ENCODE assay signal across 9 cellular contexts in genomic region chr18:49238433-49239042, GRCh38.
DNase-seq lines count a peak whose midpoint lies in the region; ATAC-seq and TF ChIP-seq lines count a peak whose summit lies in the region.
"Had no signal": no experiment of that assay in that cellular context is flagged by ENCODE, and none has a peak within 500 bp of the region (broad histone marks: within the 10 kb centered on the region; RNA-seq: fewer than 3 reads in every experiment).

No MANE protein-coding gene starts in this region.

- DNase-seq in Daoy (ENCODE audit: low read depth) (peak; percentile 19), KBM-7 (peak; percentile 57), amniotic stem cell (lab: John Stamatoyannopoulos, UW) (peak; percentile 8), right lobe of liver (no peak), NCI-H446 treated with DMSO at 0.1 percent for 48 hours (lab: John Stamatoyannopoulos, UW) (no peak), left ventricle myocardium superior (no peak)
- DNase-seq in activated T-cell treated with anti-CD3 and anti-CD28 coated beads, Interleukin-2, amount 50 U/mL, for 4 hours = no peak

- no peaks in the 10 kb centered on the region for H3K36me3 ChIP-seq in right lobe of liver

- H3K27me3 Mint-ChIP-seq in activated T-cell treated with anti-CD3 and anti-CD28 coated beads, Interleukin-2, amount 50 U/mL, for 4 hours (ENCODE audit: low read depth) = no peaks in the 10 kb centered on the region
- H3K27me3 Mint-ChIP-seq: memory B cell had no signal

- TF ChIP-seq POLR2A in right lobe of liver (IDR thresholded peaks at IDR 0.05) = no peak

- in situ Hi-C loops in KBM-7 (cut with MboI; ENCODE audit: low pct_unique_long_range_greater_than_20kb, low sequenced_read_pairs) = no loop called here

- no peaks in the 10 kb centered on the region for H3K9me3 Mint-ChIP-seq in activated T-cell treated with anti-CD3 and anti-CD28 coated beads, Interleukin-2, amount 50 U/mL, for 4 hours
- H3K9me3 Mint-ChIP-seq: memory B cell had no signal

- ATAC-seq in right lobe of liver = peak in 3 of 4 donors; percentile 28 to 33 (median 32)
- no peak for ATAC-seq in activated T-cell treated with anti-CD3 and anti-CD28 coated beads, Interleukin-2, amount 50 U/mL, for 4 hours
- ATAC-seq in GM19463 (IDR thresholded peaks at IDR 0.05; ENCODE audit: unreplicated experiment) = no peak
- ATAC-seq in left ventricle myocardium superior = no peak

- H3K4me1 Mint-ChIP-seq in activated T-cell treated with anti-CD3 and anti-CD28 coated beads, Interleukin-2, amount 50 U/mL, for 4 hours (ENCODE audit: low read depth) = no peaks in the 10 kb centered on the region
- H3K4me1 Mint-ChIP-seq: memory B cell had no signal

- no peak overlapping the region for H3K27ac ChIP-seq in right lobe of liver

- H3K4me1 ChIP-seq in right lobe of liver = no peaks in the 10 kb centered on the region

- no peaks in the 10 kb centered on the region for H3K9me3 ChIP-seq in right lobe of liver

- H3K36me3 Mint-ChIP-seq in activated T-cell treated with anti-CD3 and anti-CD28 coated beads, Interleukin-2, amount 50 U/mL, for 4 hours (ENCODE audit: insufficient read depth) = peaks cover 20% of the 10 kb centered on the region

- 75% methylated on average over 2 of the region's 2 CpGs for WGBS in right lobe of liver (ENCODE audit: insufficient coverage, low coverage, low lambda C conversion rate, missing lambda C conversion rate)

- no peaks in the 10 kb centered on the region for H3K27me3 ChIP-seq in right lobe of liver

- H3K4me3 Mint-ChIP-seq in activated T-cell treated with anti-CD3 and anti-CD28 coated beads, Interleukin-2, amount 50 U/mL, for 4 hours = no peak overlapping the region
- H3K4me3 Mint-ChIP-seq: memory B cell had no signal

- peak; percentile 33 to 42 (median 38) for TF ChIP-seq CTCF in right lobe of liver (IDR thresholded peaks at IDR 0.05)

- intact Hi-C loops in right lobe of liver (cut with DNase I) = no loop called here
- intact Hi-C loops in left ventricle myocardium superior (cut with micrococcal nuclease) = no loop called here

- H3K4me3 ChIP-seq in right lobe of liver = no peak overlapping the region

Comparison
In these comparisons a context has a peak if more than half of its experiments do, and no peak if none do; other contexts are left out.
1. DNase-seq: peak in Daoy (single experiment), KBM-7 (single experiment) and amniotic stem cell (single experiment); none in right lobe of liver (0 of 3), NCI-H446 treated with DMSO at 0.1 percent for 48 hours (single experiment), activated T-cell treated with anti-CD3 and anti-CD28 coated beads, Interleukin-2, amount 50 U/mL, for 4 hours (single experiment) and left ventricle myocardium superior (single experiment).
2. ATAC-seq: peak in right lobe of liver (3 of 4); none in activated T-cell treated with anti-CD3 and anti-CD28 coated beads, Interleukin-2, amount 50 U/mL, for 4 hours (0 of 2), GM19463 (single experiment) and left ventricle myocardium superior (single experiment).